ENCODE assay signal across 1 cellular context in the genomic region with DNA sequence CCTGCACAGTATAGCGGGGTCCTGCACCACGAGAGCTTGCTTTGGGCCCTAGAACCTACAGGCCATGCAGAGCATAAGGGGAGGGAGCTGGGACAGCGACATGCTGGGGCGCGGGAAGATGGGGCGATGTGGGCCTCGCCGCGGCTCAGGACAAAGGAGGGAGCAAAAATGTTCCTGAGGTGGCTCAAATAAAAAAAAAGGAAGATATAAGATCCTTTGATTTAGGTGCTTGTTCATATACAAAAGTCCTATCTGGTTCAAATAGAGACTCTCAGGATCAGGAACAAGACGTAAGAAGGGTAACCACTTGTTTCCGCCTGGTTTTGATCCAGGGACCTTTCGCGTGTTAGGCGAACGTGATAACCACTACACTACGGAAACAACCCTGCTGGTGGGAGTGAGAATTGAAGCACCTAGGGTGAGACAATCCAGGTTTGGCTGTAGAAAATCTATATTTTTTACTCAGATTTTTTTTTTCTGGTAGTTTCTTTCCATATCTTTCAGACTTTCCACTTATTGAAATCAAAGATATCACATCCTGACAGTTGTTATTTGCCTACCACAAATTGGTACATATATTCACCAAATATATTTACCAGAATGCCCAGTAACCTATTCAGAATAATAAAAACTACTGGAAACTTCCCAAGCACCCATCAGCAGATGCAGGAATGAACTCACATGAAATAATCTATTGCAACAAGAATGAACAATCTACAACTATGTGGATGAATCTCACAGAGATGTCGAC.
TF ChIP-seq lines count a peak whose summit lies in the region.

No MANE protein-coding gene starts in this region.

TF ChIP-seq in WTC11, 78 proteins besides CTCF, POLR2A, EP300 and RAD21 (continued from another document):
- TF ChIP-seq, protein P1, sequence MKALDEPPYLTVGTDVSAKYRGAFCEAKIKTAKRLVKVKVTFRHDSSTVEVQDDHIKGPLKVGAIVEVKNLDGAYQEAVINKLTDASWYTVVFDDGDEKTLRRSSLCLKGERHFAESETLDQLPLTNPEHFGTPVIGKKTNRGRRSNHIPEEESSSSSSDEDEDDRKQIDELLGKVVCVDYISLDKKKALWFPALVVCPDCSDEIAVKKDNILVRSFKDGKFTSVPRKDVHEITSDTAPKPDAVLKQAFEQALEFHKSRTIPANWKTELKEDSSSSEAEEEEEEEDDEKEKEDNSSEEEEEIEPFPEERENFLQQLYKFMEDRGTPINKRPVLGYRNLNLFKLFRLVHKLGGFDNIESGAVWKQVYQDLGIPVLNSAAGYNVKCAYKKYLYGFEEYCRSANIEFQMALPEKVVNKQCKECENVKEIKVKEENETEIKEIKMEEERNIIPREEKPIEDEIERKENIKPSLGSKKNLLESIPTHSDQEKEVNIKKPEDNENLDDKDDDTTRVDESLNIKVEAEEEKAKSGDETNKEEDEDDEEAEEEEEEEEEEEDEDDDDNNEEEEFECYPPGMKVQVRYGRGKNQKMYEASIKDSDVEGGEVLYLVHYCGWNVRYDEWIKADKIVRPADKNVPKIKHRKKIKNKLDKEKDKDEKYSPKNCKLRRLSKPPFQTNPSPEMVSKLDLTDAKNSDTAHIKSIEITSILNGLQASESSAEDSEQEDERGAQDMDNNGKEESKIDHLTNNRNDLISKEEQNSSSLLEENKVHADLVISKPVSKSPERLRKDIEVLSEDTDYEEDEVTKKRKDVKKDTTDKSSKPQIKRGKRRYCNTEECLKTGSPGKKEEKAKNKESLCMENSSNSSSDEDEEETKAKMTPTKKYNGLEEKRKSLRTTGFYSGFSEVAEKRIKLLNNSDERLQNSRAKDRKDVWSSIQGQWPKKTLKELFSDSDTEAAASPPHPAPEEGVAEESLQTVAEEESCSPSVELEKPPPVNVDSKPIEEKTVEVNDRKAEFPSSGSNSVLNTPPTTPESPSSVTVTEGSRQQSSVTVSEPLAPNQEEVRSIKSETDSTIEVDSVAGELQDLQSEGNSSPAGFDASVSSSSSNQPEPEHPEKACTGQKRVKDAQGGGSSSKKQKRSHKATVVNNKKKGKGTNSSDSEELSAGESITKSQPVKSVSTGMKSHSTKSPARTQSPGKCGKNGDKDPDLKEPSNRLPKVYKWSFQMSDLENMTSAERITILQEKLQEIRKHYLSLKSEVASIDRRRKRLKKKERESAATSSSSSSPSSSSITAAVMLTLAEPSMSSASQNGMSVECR (CRISPR knock-in tag; IDR thresholded peaks at IDR 0.05; ENCODE audit: borderline replicate concordance), result 0 out of 2 replicates have a peak, but pooled peaks have one; percentile 25
- TF ChIP-seq SP1 (CRISPR knock-in tag; conservative IDR thresholded peaks at IDR 0.05) (0 out of 2 replicates have a peak, but pooled peaks have one; percentile 54), GABPB1 (CRISPR knock-in tag; IDR thresholded peaks at IDR 0.05) (peak; percentile 19; the same call in 1 of the 2 replicates), TEAD1 (CRISPR knock-in tag; IDR thresholded peaks at IDR 0.05) (peak; percentile 38; the same call in 1 of the 2 replicates), ETV6 (CRISPR knock-in tag; IDR thresholded peaks at IDR 0.05) (0 out of 2 replicates have a peak, but pooled peaks have one; percentile 53)
